ENCODE assay signal across 19 cellular contexts in the genomic region with DNA sequence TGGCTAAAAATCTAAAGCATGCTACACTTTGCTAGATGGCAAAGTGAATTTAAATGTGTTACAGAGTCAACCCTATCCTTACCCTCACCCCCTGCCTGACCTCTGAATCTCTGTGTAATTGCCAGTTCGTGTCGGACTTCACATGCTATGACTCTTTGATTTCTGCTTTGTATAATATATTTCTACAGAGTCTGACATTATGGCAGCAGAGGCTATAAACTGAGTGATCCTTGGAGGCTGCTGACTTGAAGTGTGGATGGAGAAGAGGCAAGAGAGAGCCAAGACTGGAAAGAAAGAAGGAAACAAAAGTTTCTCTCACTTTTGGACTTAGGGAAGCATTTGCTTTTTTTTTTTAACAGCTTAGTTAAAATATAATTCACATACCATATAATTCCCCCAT.
DNase-seq lines count a peak whose midpoint lies in the region; FAIRE-seq and TF ChIP-seq lines count a peak whose summit lies in the region.
"Had no signal": no experiment of that assay in that cellular context is flagged by ENCODE, and none has a peak within 500 bp of the region (broad histone marks: within the 10 kb centered on the region; RNA-seq: fewer than 3 reads in every experiment).

No MANE protein-coding gene starts in this region.

- intact Hi-C loops in MCF 10A (cut with micrococcal nuclease) (no loop called here), mammary epithelial cell (cut with micrococcal nuclease) (no loop called here)

- H2AFZ ChIP-seq in mammary epithelial cell (ENCODE audit: low read depth, low read length) (no peak overlapping the region), astrocyte (ENCODE audit: low read depth, low read length) (no peak overlapping the region)

- no peak overlapping the region for H3K4me2 ChIP-seq in mammary epithelial cell (ENCODE audit: insufficient read depth, low read depth, low read length)
- H3K4me2 ChIP-seq in astrocyte (ENCODE audit: low read length), result no peak overlapping the region
- H3K4me2 ChIP-seq: BLaER1 treated with 17β-estradiol and CSF1 and Interleukin-3, amounts not matched to agents 10 nM and 100 nM had no signal

- in situ Hi-C loops in mammary epithelial cell (cut with MboI; ENCODE audit: low sequenced_read_pairs in 2 of 2), result no loop called here

- H3K36me3 ChIP-seq in mammary epithelial cell (ENCODE audit: insufficient read depth, low read length), result no peaks in the 10 kb centered on the region
- no peaks in the 10 kb centered on the region for H3K36me3 ChIP-seq in astrocyte (ENCODE audit: insufficient read depth, low read length)
- no peaks in the 10 kb centered on the region for H3K36me3 ChIP-seq in endodermal cell (ENCODE audit: control insufficient read depth, insufficient read depth, low read length)
- no peaks in the 10 kb centered on the region for H3K36me3 ChIP-seq in WERI-Rb-1
- H3K36me3 ChIP-seq: BLaER1 treated with 17β-estradiol and CSF1 and Interleukin-3, amounts not matched to agents 10 nM and 100 nM had no signal

- H3K27me3 Mint-ChIP-seq in MCF 10A (ENCODE audit: insufficient read depth, unreplicated experiment) (no peaks in the 10 kb centered on the region), astrocyte (ENCODE audit: low read depth, unreplicated experiment) (no peaks in the 10 kb centered on the region), mesothelial cell of epicardium (ENCODE audit: low read depth) (no peaks in the 10 kb centered on the region), endodermal cell (ENCODE audit: insufficient read depth) (no peaks in the 10 kb centered on the region)
- H3K27me3 Mint-ChIP-seq: B cell had no signal

- CTCF ChIA-PET in MCF 10A (lab: Yijun Ruan, JAX), result interaction anchor here (0.7 kb wide), 1 partner anchor 254 kb away, joined by 3 read pairs; no protein-coding TSS in a partner anchor
- CTCF ChIA-PET in mammary epithelial cell (lab: Charles Lee; ENCODE audit: low non-redundant PET), result interaction anchor here (0.6 to 0.7 kb wide), 2 partner anchors 88 to 566 kb away, joined by 3 read pairs; no protein-coding TSS in a partner anchor
- CTCF ChIA-PET in RWPE1 (lab: Yijun Ruan, JAX), result no interaction called here

- POLR2A ChIA-PET in MCF 10A (lab: Yijun Ruan, JAX) (no interaction called here), RWPE1 (lab: Yijun Ruan, JAX; ENCODE audit: low non-redundant PET) (no interaction called here)

- H3K79me2 ChIP-seq in mammary epithelial cell (ENCODE audit: insufficient read depth, low read length) (no peaks in the 10 kb centered on the region), astrocyte (ENCODE audit: insufficient read depth, low read length) (no peaks in the 10 kb centered on the region)

- H3K27ac Mint-ChIP-seq in MCF 10A (ENCODE audit: low read depth, unreplicated experiment) (peak overlapping the region; percentile 19), astrocyte (ENCODE audit: unreplicated experiment) (peak overlapping the region; percentile 74), mesothelial cell of epicardium (peak overlapping the region; percentile 78), endodermal cell (no peak overlapping the region)
- H3K27ac Mint-ChIP-seq: B cell; CD8-positive, alpha-beta T cell had no signal

- H3K9me3 ChIP-seq in mammary epithelial cell (replicated peaks; ENCODE audit: insufficient read depth, low read length) (no peaks in the 10 kb centered on the region), astrocyte (ENCODE audit: insufficient read depth, low read depth, low read length) (no peaks in the 10 kb centered on the region), endodermal cell (ENCODE audit: control insufficient read depth, low read length) (no peaks in the 10 kb centered on the region), WERI-Rb-1 (ENCODE audit: severe bottlenecking) (no peaks in the 10 kb centered on the region)
- H3K9me3 ChIP-seq: BLaER1 treated with 17β-estradiol and CSF1 and Interleukin-3, amounts not matched to agents 10 nM and 100 nM had no signal

- H3K36me3 Mint-ChIP-seq in MCF 10A (ENCODE audit: insufficient read depth, unreplicated experiment) (no peaks in the 10 kb centered on the region), astrocyte (ENCODE audit: low read depth, unreplicated experiment) (no peaks in the 10 kb centered on the region), mesothelial cell of epicardium (peaks cover 26% of the 10 kb centered on the region), endodermal cell (ENCODE audit: low read depth) (no peaks in the 10 kb centered on the region)
- H3K36me3 Mint-ChIP-seq: CD8-positive, alpha-beta T cell had no signal

- TF ChIP-seq CTCF in MCF 10A (IDR thresholded peaks at IDR 0.05; ENCODE audit: unreplicated experiment) (no peak), mammary epithelial cell (conservative IDR thresholded peaks at IDR 0.05 in 1 of 2, IDR thresholded peaks at IDR 0.05 in 1 of 2; ENCODE audit: extremely low read depth in 1 of 2, insufficient read depth in 1 of 2, low read depth in 1 of 2, low read length in 2 of 2) (no peak), astrocyte (IDR thresholded peaks at IDR 0.05; ENCODE audit: insufficient read depth, low read depth, low read length) (no peak), mesothelial cell of epicardium (IDR thresholded peaks at IDR 0.05; ENCODE audit: unreplicated experiment) (no peak), endodermal cell (conservative IDR thresholded peaks at IDR 0.05) (no peak), RWPE1 (conservative IDR thresholded peaks at IDR 0.05; ENCODE audit: low read depth) (no peak), WERI-Rb-1 (IDR thresholded peaks at IDR 0.05; ENCODE audit: low read depth, low read length) (no peak)

- H4K20me1 ChIP-seq in mammary epithelial cell (ENCODE audit: insufficient read depth, low read length), result no peaks in the 10 kb centered on the region
- no peaks in the 10 kb centered on the region for H4K20me1 ChIP-seq in astrocyte (ENCODE audit: insufficient read depth, low read length)
- H4K20me1 ChIP-seq: BLaER1 treated with 17β-estradiol and CSF1 and Interleukin-3, amounts not matched to agents 10 nM and 100 nM had no signal

- DNase-seq in MCF 10A (ENCODE audit: unreplicated experiment) (no peak), mammary epithelial cell (no peak), astrocyte (ENCODE audit: low read depth) (no peak), mesothelial cell of epicardium (ENCODE audit: low spot score in 2 of 2, unreplicated experiment in 2 of 2) (no peak), endodermal cell (no peak), RWPE1 (ENCODE audit: low spot score) (no peak), WERI-Rb-1 (no peak), NOMO-1 treated with DMSO at 0.1 percent for 48 hours (lab: John Stamatoyannopoulos, UW; ENCODE audit: unreplicated experiment) (no peak)
- DNase-seq: Calu3; CD8-positive, alpha-beta T cell; DMS53; DND-41; EL; H9 had no signal

- peaks cover 24% of the 10 kb centered on the region for H3K4me1 ChIP-seq in mammary epithelial cell (ENCODE audit: insufficient read depth, low read length)
- H3K4me1 ChIP-seq in astrocyte (ENCODE audit: insufficient read depth, low read length), result peaks cover 11% of the 10 kb centered on the region
- H3K4me1 ChIP-seq in endodermal cell (ENCODE audit: control insufficient read depth, insufficient read depth, low read length), result no peaks in the 10 kb centered on the region

- dilution Hi-C loops in mammary epithelial cell (cut with HindIII; ENCODE audit: low sequenced_read_pairs), result no loop called here

- H3K4me1 Mint-ChIP-seq in MCF 10A (ENCODE audit: insufficient read depth, unreplicated experiment), result peaks cover 34% of the 10 kb centered on the region
- peaks cover 15% of the 10 kb centered on the region for H3K4me1 Mint-ChIP-seq in astrocyte (ENCODE audit: low read depth, unreplicated experiment)
- H3K4me1 Mint-ChIP-seq in mesothelial cell of epicardium, result peaks cover 49% of the 10 kb centered on the region
- H3K4me1 Mint-ChIP-seq in endodermal cell, result peaks cover 14% of the 10 kb centered on the region

- H3K9me3 Mint-ChIP-seq in MCF 10A (ENCODE audit: unreplicated experiment), result no peaks in the 10 kb centered on the region
- no peaks in the 10 kb centered on the region for H3K9me3 Mint-ChIP-seq in astrocyte (ENCODE audit: unreplicated experiment)
- peaks cover 21% of the 10 kb centered on the region for H3K9me3 Mint-ChIP-seq in mesothelial cell of epicardium
- H3K9me3 Mint-ChIP-seq in endodermal cell, result no peaks in the 10 kb centered on the region
- H3K9me3 Mint-ChIP-seq: CD8-positive, alpha-beta T cell; H9 had no signal

- H3K9ac ChIP-seq in mammary epithelial cell (ENCODE audit: insufficient read depth, low read length), result no peak overlapping the region
- H3K9ac ChIP-seq in astrocyte (ENCODE audit: low read length), result no peak overlapping the region
- no peak overlapping the region for H3K9ac ChIP-seq in endodermal cell (ENCODE audit: extremely low read depth, low read length, poor library complexity, severe bottlenecking)
- H3K9ac ChIP-seq: BLaER1 treated with 17β-estradiol and CSF1 and Interleukin-3, amounts not matched to agents 10 nM and 100 nM had no signal

- H3K27ac ChIP-seq in mammary epithelial cell (ENCODE audit: insufficient read depth, low read depth, low read length) (no peak overlapping the region), astrocyte (ENCODE audit: low read depth, low read length) (no peak overlapping the region), endodermal cell (ENCODE audit: low read depth, low read length) (no peak overlapping the region), RWPE1 (no peak overlapping the region), WERI-Rb-1 (no peak overlapping the region)
- H3K27ac ChIP-seq: 22Rv1; BLaER1 treated with 17β-estradiol and CSF1 and Interleukin-3, amounts not matched to agents 10 nM and 100 nM had no signal

- H3K4me3 Mint-ChIP-seq in MCF 10A (ENCODE audit: unreplicated experiment), result no peak overlapping the region
- no peak overlapping the region for H3K4me3 Mint-ChIP-seq in astrocyte (ENCODE audit: unreplicated experiment)
- H3K4me3 Mint-ChIP-seq in mesothelial cell of epicardium, result no peak overlapping the region
- no peak overlapping the region for H3K4me3 Mint-ChIP-seq in endodermal cell
- H3K4me3 Mint-ChIP-seq: B cell; CD8-positive, alpha-beta T cell; H9 had no signal

- H3K4me3 ChIP-seq in mammary epithelial cell (replicated peaks in 1 of 3; ENCODE audit: insufficient read depth in 1 of 3, low read depth in 2 of 3, low read length in 3 of 3) (no peak overlapping the region), astrocyte (ENCODE audit: insufficient read depth, low read depth, low read length) (no peak overlapping the region), endodermal cell (ENCODE audit: low read length) (no peak overlapping the region), WERI-Rb-1 (ENCODE audit: low read depth, low read length) (no peak overlapping the region)
- H3K4me3 ChIP-seq: BLaER1 treated with 17β-estradiol and CSF1 and Interleukin-3, amounts not matched to agents 10 nM and 100 nM had no signal

- FAIRE-seq in astrocyte (lab: Jason Lieb, UNC), result no peak
- FAIRE-seq: GM12891, H1 had no signal

- no TSS peak for BruUV-seq in MCF 10A (replicated peaks; lab: Mats Ljungman, UMichigan)
- BruUV-seq in mammary epithelial cell (replicated peaks; lab: Mats Ljungman, UMichigan), result no TSS peak

- 98% methylated on average over 2 of the region's 2 CpGs for WGBS in mammary epithelial cell (ENCODE audit: low coverage, missing lambda C conversion rate)
- WGBS in endodermal cell (ENCODE audit: insufficient coverage in 1 of 2, insufficient read length in 1 of 2), 2 experiments, result 93% methylated on average over 2 of the region's 2 CpGs; no CpG with 5 or more reads in 1 of the 2 experiments

- H3K27me3 ChIP-seq in mammary epithelial cell (ENCODE audit: insufficient read depth, low read length) (no peaks in the 10 kb centered on the region), astrocyte (ENCODE audit: insufficient read depth, low read length) (no peaks in the 10 kb centered on the region), endodermal cell (ENCODE audit: control insufficient read depth, insufficient read depth, low read length, poor library complexity, severe bottlenecking) (no peaks in the 10 kb centered on the region), WERI-Rb-1 (ENCODE audit: insufficient read depth, low read depth, severe bottlenecking) (no peaks in the 10 kb centered on the region)
- H3K27me3 ChIP-seq: BLaER1 treated with 17β-estradiol and CSF1 and Interleukin-3, amounts not matched to agents 10 nM and 100 nM had no signal
